1 cellular context compared by ENCODE assay signal in the genomic region with DNA sequence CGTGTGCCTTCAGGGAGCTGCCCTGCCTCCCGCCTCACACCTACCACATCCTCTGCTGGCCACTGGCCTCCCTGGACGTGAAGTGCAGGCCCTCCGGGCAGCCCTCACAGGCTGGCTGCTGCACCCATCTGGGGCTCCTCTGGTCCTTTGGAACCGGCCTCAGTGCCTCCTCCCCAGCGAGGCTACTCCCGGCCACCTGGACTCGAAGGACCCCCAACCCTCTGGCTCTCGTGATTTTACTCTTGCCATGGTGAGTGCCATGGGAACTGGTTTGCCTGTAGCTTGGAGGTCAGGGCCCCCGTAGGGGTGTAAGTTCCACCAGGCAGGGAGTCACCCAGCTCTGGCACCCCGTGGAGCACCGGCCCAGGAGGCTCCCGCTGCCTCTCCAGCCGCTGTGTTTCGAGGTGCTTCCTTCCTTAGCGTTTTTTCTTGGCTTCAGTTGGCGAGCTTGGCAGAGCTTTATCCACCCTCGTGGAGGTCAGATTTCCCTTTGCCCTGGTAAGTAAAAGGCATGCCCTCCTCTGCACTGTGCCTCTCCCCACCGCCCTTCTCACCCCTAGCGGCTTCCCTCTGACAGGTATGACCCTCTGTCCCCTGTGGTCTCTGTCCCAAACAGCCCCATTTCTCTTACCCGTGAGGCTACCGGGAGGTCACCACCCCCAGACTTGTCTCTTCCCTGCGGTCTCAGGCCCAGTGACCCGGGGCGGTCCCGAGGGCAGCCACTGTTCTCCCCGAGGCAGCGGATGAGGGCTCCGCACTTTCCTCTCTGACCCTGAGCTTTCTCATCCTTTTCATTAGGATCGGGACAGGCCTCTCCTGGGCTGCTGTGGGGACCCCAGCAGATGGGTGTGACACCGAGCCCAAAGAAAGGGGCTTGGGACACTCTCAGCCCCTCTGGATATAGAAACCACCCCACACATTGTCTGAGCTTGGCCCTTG.
TF ChIP-seq lines count a peak whose summit lies in the region.

No MANE protein-coding gene starts in this region.

TF ChIP-seq in HepG2, 621 proteins besides CTCF, POLR2A, EP300 and RAD21 (continued from another document):
- no peak for TF ChIP-seq MXD1 (CRISPR knock-in tag; IDR thresholded peaks at IDR 0.05)
- no peak for TF ChIP-seq HOXA9 (CRISPR knock-in tag; IDR thresholded peaks at IDR 0.05; ENCODE audit: borderline replicate concordance)
- no peak for TF ChIP-seq ZNF292 (CRISPR knock-in tag; IDR thresholded peaks at IDR 0.05; ENCODE audit: borderline replicate concordance, low read depth)
- TF ChIP-seq, protein P1, sequence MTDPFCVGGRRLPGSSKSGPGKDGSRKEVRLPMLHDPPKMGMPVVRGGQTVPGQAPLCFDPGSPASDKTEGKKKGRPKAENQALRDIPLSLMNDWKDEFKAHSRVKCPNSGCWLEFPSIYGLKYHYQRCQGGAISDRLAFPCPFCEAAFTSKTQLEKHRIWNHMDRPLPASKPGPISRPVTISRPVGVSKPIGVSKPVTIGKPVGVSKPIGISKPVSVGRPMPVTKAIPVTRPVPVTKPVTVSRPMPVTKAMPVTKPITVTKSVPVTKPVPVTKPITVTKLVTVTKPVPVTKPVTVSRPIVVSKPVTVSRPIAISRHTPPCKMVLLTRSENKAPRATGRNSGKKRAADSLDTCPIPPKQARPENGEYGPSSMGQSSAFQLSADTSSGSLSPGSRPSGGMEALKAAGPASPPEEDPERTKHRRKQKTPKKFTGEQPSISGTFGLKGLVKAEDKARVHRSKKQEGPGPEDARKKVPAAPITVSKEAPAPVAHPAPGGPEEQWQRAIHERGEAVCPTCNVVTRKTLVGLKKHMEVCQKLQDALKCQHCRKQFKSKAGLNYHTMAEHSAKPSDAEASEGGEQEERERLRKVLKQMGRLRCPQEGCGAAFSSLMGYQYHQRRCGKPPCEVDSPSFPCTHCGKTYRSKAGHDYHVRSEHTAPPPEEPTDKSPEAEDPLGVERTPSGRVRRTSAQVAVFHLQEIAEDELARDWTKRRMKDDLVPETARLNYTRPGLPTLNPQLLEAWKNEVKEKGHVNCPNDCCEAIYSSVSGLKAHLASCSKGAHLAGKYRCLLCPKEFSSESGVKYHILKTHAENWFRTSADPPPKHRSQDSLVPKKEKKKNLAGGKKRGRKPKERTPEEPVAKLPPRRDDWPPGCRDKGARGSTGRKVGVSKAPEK (CRISPR knock-in tag; IDR thresholded peaks at IDR 0.05; ENCODE audit: borderline replicate concordance), result no peak
- no peak for TF ChIP-seq ZC3H13 (CRISPR knock-in tag; IDR thresholded peaks at IDR 0.05)
- no peak for TF ChIP-seq ZNF24 (IDR thresholded peaks at IDR 0.05)
- TF ChIP-seq FUBP1 (CRISPR knock-in tag; IDR thresholded peaks at IDR 0.05; ENCODE audit: borderline replicate concordance), result no peak
- no peak for TF ChIP-seq ZNF784 (CRISPR knock-in tag; IDR thresholded peaks at IDR 0.05; ENCODE audit: borderline replicate concordance)
